ENCODE assay signal across 11 cellular contexts in the genomic region with DNA sequence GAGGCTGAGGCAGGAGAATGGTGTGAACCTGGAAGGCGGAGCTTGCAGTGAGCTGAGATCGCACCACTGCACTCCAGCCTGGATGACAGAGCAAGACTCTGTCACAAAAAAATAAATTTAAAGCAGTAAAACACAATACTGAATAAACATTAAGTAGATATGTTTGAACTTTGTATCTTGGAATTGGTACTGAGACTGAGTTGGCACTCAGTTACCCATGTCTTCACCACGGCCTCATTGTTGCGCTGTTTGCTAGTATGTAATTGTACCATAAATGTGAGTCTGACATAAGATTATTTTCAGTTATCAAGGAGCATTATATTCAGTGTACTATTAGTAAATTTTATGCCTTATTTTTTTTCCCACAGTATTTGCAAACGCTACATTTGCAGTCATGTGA. TPM values are rescaled to one million over a fixed set of nuclear protein-coding genes. Genes with fewer than 3 reads are reported as not detected.
"Had no signal": no experiment of that assay in that cellular context is flagged by ENCODE, and none has a peak within 500 bp of the region (broad histone marks: within the 10 kb centered on the region; RNA-seq: fewer than 3 reads in every experiment).

No MANE protein-coding gene starts in this region.

RNA-seq across cellular contexts. Expression of a gene that starts 24.1 kb away (rescaled TPM):
- total RNA-seq: OCI-LY7, PC-3, PC-9, Peyer's patch, Right ventricle myocardium inferior, Right ventricle myocardium superior, RPMI7951, SJCRH30, SJSA1, SK-MEL-5 had no signal
- polyA plus RNA-seq: SK-N-SH had no signal
